Comparison of ENCODE assay signal across 36 cellular contexts in genomic region chr16:49964316-49964715, GRCh38.
"Had no signal": no experiment of that assay in that cellular context is flagged by ENCODE, and none has a peak within 500 bp of the region (broad histone marks: within the 10 kb centered on the region; RNA-seq: fewer than 3 reads in every experiment).

No MANE protein-coding gene starts in this region.

- H3K36me3 ChIP-seq: MG63 had no signal

- H3K4me3 ChIP-seq: MG63 had no signal

- DNase-seq: Karpas-422, Kasumi-1, MG63, MM.1S, MV-4-11, NCI-H1048, NCI-H1092, NCI-H1092 treated with DMSO at 0.1 percent for 48 hours, NCI-H1105, NCI-H1105 treated with DMSO at 0.1 percent for 48 hours, NCI-H1417, NCI-H1417 treated with DMSO at 0.1 percent for 48 hours, NCI-H1436, NCI-H1436 treated with DMSO at 0.1 percent for 48 hours, NCI-H146, NCI-H1694, NCI-H1694 treated with DMSO at 0.1 percent for 48 hours, NCI-H187, NCI-H187 treated with DMSO at 0.1 percent for 48 hours, NCI-H1930, NCI-H2029, NCI-H2029 treated with DMSO at 0.1 percent for 48 hours, NCI-H2081, NCI-H2081 treated with DMSO at 0.1 percent for 48 hours, NCI-H2107, NCI-H2171, NCI-H2171 treated with DMSO at 0.1 percent for 48 hours, NCI-H2227 treated with DMSO at 0.1 percent for 48 hours, NCI-H226, NCI-H345, NCI-H446, NCI-H446 treated with DMSO at 0.1 percent for 48 hours, NCI-H510A, NCI-H510A treated with DMSO at 0.1 percent for 48 hours, NCI-H524 had no signal

- H3K27ac ChIP-seq: KMS-11 had no signal

- H3K9me3 ChIP-seq: MG63 had no signal

- H3K9ac ChIP-seq: KMS-11 had no signal

- H3K4me2 ChIP-seq: KMS-11 had no signal

- H3K27me3 ChIP-seq: MG63 had no signal
